In genomic region chr12:112967858-112968257, GRCh38 we compare ENCODE assay signal across 26 cellular contexts. TPM values are rescaled to one million over a fixed set of nuclear protein-coding genes. Genes with fewer than 3 reads are reported as not detected.
"Had no signal": no experiment of that assay in that cellular context is flagged by ENCODE, and none has a peak within 500 bp of the region (broad histone marks: within the 10 kb centered on the region; RNA-seq: fewer than 3 reads in every experiment).

No MANE protein-coding gene starts in this region.

- H3K9me3 ChIP-seq: left ventricle myocardium inferior, mucosa of descending colon, pancreas, prostate gland, tibial nerve, uterus had no signal

- ATAC-seq: mucosa of descending colon; naive thymus-derived CD4-positive, alpha-beta T cell; natural killer cell treated with Interleukin-12 subunit alpha and Interleukin-12 subunit beta and Interleukin-15 and Interleukin-18, amount 100 ng/mL, for 72 hours; pancreas; right cardiac atrium; sciatic nerve; stimulated activated naive B cell treated with anti-CD40 and anti-IgM and Interleukin-4, amounts not matched to agents 10 μg/mL and 1 μg/mL and 100 μg/mL, for 72 hours; stimulated activated naive CD8-positive, alpha-beta T cell treated with anti-CD3 and anti-CD28 coated beads, Interleukin-15, Interleukin-2, amounts not matched to agents 100 U/mL and 50 U/mL, for 24 hours had no signal

- H3K4me3 Mint-ChIP-seq: immature natural killer cell; naive thymus-derived CD4-positive, alpha-beta T cell; natural killer cell treated with Interleukin-12 subunit alpha and Interleukin-12 subunit beta and Interleukin-15 and Interleukin-18, amount 100 ng/mL, for 72 hours; stimulated activated naive B cell treated with anti-CD40 and anti-IgM and Interleukin-4, amounts not matched to agents 10 μg/mL and 1 μg/mL and 100 μg/mL, for 72 hours; type B pancreatic cell had no signal

- H3K36me3 Mint-ChIP-seq: natural killer cell treated with Interleukin-12 subunit alpha and Interleukin-12 subunit beta and Interleukin-15 and Interleukin-18, amount 100 ng/mL, for 72 hours; type B pancreatic cell had no signal

- H3K27me3 Mint-ChIP-seq: naive thymus-derived CD4-positive, alpha-beta T cell; natural killer cell treated with Interleukin-12 subunit alpha and Interleukin-12 subunit beta and Interleukin-15 and Interleukin-18, amount 100 ng/mL, for 72 hours; stimulated activated naive B cell treated with anti-CD40 and anti-IgM and Interleukin-4, amounts not matched to agents 10 μg/mL and 1 μg/mL and 100 μg/mL, for 72 hours had no signal

- H3K4me1 Mint-ChIP-seq: immature natural killer cell had no signal

- H3K27ac Mint-ChIP-seq: immature natural killer cell; naive thymus-derived CD4-positive, alpha-beta T cell; natural killer cell treated with Interleukin-12 subunit alpha and Interleukin-12 subunit beta and Interleukin-15 and Interleukin-18, amount 100 ng/mL, for 72 hours; stimulated activated naive B cell treated with anti-CD40 and anti-IgM and Interleukin-4, amounts not matched to agents 10 μg/mL and 1 μg/mL and 100 μg/mL, for 72 hours; type B pancreatic cell had no signal

- H3K27ac ChIP-seq: left ventricle myocardium inferior, pancreas, prostate gland, skin epidermis, tibial nerve, uterus had no signal

- H3K36me3 ChIP-seq: pancreas, prostate gland, uterus had no signal

- H3K4me1 ChIP-seq: pancreas, prostate gland, tibial nerve, uterus had no signal

- H3K4me3 ChIP-seq: left ventricle myocardium inferior, lung, mucosa of descending colon, pancreas, prostate gland, skin epidermis, tibial nerve, uterus had no signal

- DNase-seq: hypothalamus; immature natural killer cell; left ventricle myocardium inferior; mesendoderm; midbrain; mucosa of descending colon; naive thymus-derived CD4-positive, alpha-beta T cell; pancreas; retina; stimulated activated CD4-positive, alpha-beta T cell treated with anti-CD3 and anti-CD28 coated beads, Interleukin-12 subunit alpha, Interleukin-12 subunit beta, amount 100 ng/mL, for 4 hours; stimulated activated CD4-positive, alpha-beta T cell treated with anti-CD3 and anti-CD28 coated beads, Interleukin-15, amount 100 ng/mL, for 24 hours; stimulated activated CD4-positive, alpha-beta T cell treated with anti-CD3 and anti-CD28 coated beads, Interleukin-2, amount 100 ng/mL, for 24 hours; stimulated activated CD4-positive, alpha-beta T cell treated with anti-CD3 and anti-CD28 coated beads, Interleukin-4, amount 100 ng/mL, for 1 hour; stimulated activated naive B cell treated with anti-CD40 and anti-IgM and Interleukin-4, amounts not matched to agents 10 μg/mL and 1 μg/mL and 100 μg/mL, for 72 hours; stimulated activated naive CD8-positive, alpha-beta T cell treated with anti-CD3 and anti-CD28 coated beads, Interleukin-15, Interleukin-2, amounts not matched to agents 100 U/mL and 50 U/mL, for 24 hours; substantia nigra; uterus had no signal

- H3K9me3 Mint-ChIP-seq: naive thymus-derived CD4-positive, alpha-beta T cell; natural killer cell treated with Interleukin-12 subunit alpha and Interleukin-12 subunit beta and Interleukin-15 and Interleukin-18, amount 100 ng/mL, for 72 hours; stimulated activated naive B cell treated with anti-CD40 and anti-IgM and Interleukin-4, amounts not matched to agents 10 μg/mL and 1 μg/mL and 100 μg/mL, for 72 hours; type B pancreatic cell had no signal

- H3K27me3 ChIP-seq: pancreas, tibial nerve, uterus had no signal

RNA-seq across cellular contexts. Expression of gene OAS2, which starts 10.5 kb away (rescaled TPM):
- polyA plus RNA-seq: neural cell had no signal

RNA-seq across cellular contexts. Expression of gene OAS3, which starts 29.6 kb away (rescaled TPM):
- polyA plus RNA-seq: neural cell had no signal
